ENCODE assay signal across 2 cellular contexts in genomic region chr1:1528639-1529267, GRCh38.
TF ChIP-seq lines count a peak whose summit lies in the region.

No MANE protein-coding gene starts in this region.

TF ChIP-seq in HepG2, 621 proteins besides CTCF, POLR2A, EP300 and RAD21:
- TF ChIP-seq ARID4A (CRISPR knock-in tag; IDR thresholded peaks at IDR 0.05; ENCODE audit: borderline replicate concordance) (no peak), ZFY (CRISPR knock-in tag; IDR thresholded peaks at IDR 0.05) (no peak), ZNF263 (CRISPR knock-in tag; IDR thresholded peaks at IDR 0.05) (no peak), ZNF781 (CRISPR knock-in tag; IDR thresholded peaks at IDR 0.05; ENCODE audit: borderline replicate concordance, not compliant biosample characterization) (no peak), ZNF331 (CRISPR knock-in tag; IDR thresholded peaks at IDR 0.05) (no peak), RBFOX2 (IDR thresholded peaks at IDR 0.05; ENCODE audit: low read depth, low read length) (peak; percentile 50; the same call in 1 of the 2 replicates), ZFP1 (CRISPR knock-in tag; IDR thresholded peaks at IDR 0.05) (no peak), FOSL1 (CRISPR knock-in tag; IDR thresholded peaks at IDR 0.05; ENCODE audit: borderline replicate concordance) (no peak), ZNF124 (CRISPR knock-in tag; IDR thresholded peaks at IDR 0.05) (no peak), PAX8 (CRISPR knock-in tag; IDR thresholded peaks at IDR 0.05; ENCODE audit: borderline replicate concordance) (no peak), TSC22D2 (CRISPR knock-in tag; IDR thresholded peaks at IDR 0.05; ENCODE audit: borderline replicate concordance) (no peak), ZNF772 (CRISPR knock-in tag; IDR thresholded peaks at IDR 0.05) (no peak), ZNF75D (CRISPR knock-in tag; IDR thresholded peaks at IDR 0.05; ENCODE audit: borderline replicate concordance) (no peak), DR1 (CRISPR knock-in tag; IDR thresholded peaks at IDR 0.05) (no peak), ZNF512B (CRISPR knock-in tag; IDR thresholded peaks at IDR 0.05; ENCODE audit: borderline replicate concordance) (no peak), AGO2 (optimal IDR thresholded peaks at IDR 0.05; ENCODE audit: low read depth, low read length) (peak; percentile 21)
TF ChIP-seq in HepG2: peak in this region for 2.

TF ChIP-seq in HEK293T, 16 proteins besides CTCF, POLR2A, EP300 and RAD21:
- TF ChIP-seq TARDBP (IDR thresholded peaks at IDR 0.05) (no peak), CTBP1 (IDR thresholded peaks at IDR 0.05; ENCODE audit: borderline replicate concordance) (no peak), FOXM1 (IDR thresholded peaks at IDR 0.05; ENCODE audit: borderline replicate concordance) (no peak), SUZ12 (IDR thresholded peaks at IDR 0.05) (no peak), FOXK2 (IDR thresholded peaks at IDR 0.05) (no peak), ELF4 (IDR thresholded peaks at IDR 0.05) (no peak), ARNT (IDR thresholded peaks at IDR 0.05) (no peak), NFRKB (IDR thresholded peaks at IDR 0.05) (no peak), FOXA1 (IDR thresholded peaks at IDR 0.05) (no peak), HDGF (IDR thresholded peaks at IDR 0.05; ENCODE audit: borderline replicate concordance) (no peak), BHLHE40 (IDR thresholded peaks at IDR 0.05; ENCODE audit: borderline replicate concordance) (no peak), L3MBTL2 (conservative IDR thresholded peaks at IDR 0.05) (no peak), LEF1 (IDR thresholded peaks at IDR 0.05; ENCODE audit: borderline replicate concordance) (no peak), ZNF384 (IDR thresholded peaks at IDR 0.05) (no peak), SP1 (IDR thresholded peaks at IDR 0.05) (no peak), PKNOX1 (IDR thresholded peaks at IDR 0.05) (no peak)
